Comparison of ENCODE assay signal across 22 cellular contexts in the genomic region with DNA sequence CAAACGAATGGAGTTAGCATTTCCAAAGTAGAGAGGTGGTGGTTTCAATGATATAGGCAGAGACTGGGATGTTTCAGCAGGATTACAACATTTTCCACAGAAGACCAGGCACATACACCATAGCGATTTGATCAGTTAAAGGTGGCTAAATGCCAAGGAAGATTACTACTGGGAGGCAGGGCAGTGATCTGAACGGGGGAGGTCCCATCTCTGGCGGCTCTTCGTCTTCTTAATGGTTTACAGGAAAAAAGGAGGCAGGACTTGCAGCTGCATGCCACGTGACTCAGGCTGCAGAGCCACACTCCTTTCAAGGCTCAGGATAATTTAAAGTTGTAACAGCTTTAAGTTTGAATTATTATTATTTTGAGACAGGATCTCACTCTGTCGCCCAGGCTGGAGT.
"Had no signal": no experiment of that assay in that cellular context is flagged by ENCODE, and none has a peak within 500 bp of the region (broad histone marks: within the 10 kb centered on the region; RNA-seq: fewer than 3 reads in every experiment).

No MANE protein-coding gene starts in this region.

- H3K4me1 Mint-ChIP-seq: memory B cell, natural killer cell had no signal

- H3K4me3 ChIP-seq: dorsolateral prefrontal cortex, esophagus muscularis mucosa, gastrocnemius medialis, heart right ventricle, left ventricle myocardium inferior, lower lobe of right lung, pancreas, thoracic aorta, transverse colon had no signal

- DNase-seq: cortex of kidney; dorsolateral prefrontal cortex; effector CD8-positive, alpha-beta T cell; gastrocnemius medialis; heart right ventricle; left ventricle myocardium inferior; lower lobe of right lung; natural killer cell; occipital lobe; pancreas; right cardiac atrium; small intestine; stimulated activated CD4-positive, alpha-beta T cell treated with anti-CD3 and anti-CD28 coated beads, Interleukin-2, amount 100 ng/mL, for 48 hours; stimulated activated naive CD4-positive, alpha-beta T cell treated with Interleukin-2 at 50 U/mL for 16 hours; transverse colon had no signal

- H3K27ac Mint-ChIP-seq: memory B cell, mesothelial cell of epicardium, natural killer cell, progenitor cell of endocrine pancreas had no signal

- H3K4me1 ChIP-seq: esophagus muscularis mucosa, gastrocnemius medialis, heart right ventricle, left ventricle myocardium inferior, lower lobe of right lung, pancreas, transverse colon had no signal

- H3K9me3 ChIP-seq: esophagus muscularis mucosa, gastrocnemius medialis, lower lobe of right lung, pancreas, thoracic aorta, transverse colon had no signal

- H3K4me3 Mint-ChIP-seq: memory B cell, mesothelial cell of epicardium, natural killer cell, neural crest cell had no signal

- H3K27me3 ChIP-seq: gastrocnemius medialis, pancreas, transverse colon had no signal

- H3K36me3 Mint-ChIP-seq: memory B cell, mesothelial cell of epicardium, natural killer cell had no signal

- H3K36me3 ChIP-seq: esophagus muscularis mucosa, gastrocnemius medialis, heart right ventricle, left ventricle myocardium inferior, lower lobe of right lung, pancreas, thoracic aorta, transverse colon had no signal

- ATAC-seq: gastrocnemius medialis, heart right ventricle, lower lobe of right lung, natural killer cell, pancreas, right cardiac atrium had no signal

- H3K9me3 Mint-ChIP-seq: memory B cell had no signal

- H3K27ac ChIP-seq: dorsolateral prefrontal cortex, epithelial cell of prostate, esophagus muscularis mucosa, gastrocnemius medialis, heart right ventricle, left ventricle myocardium inferior, lower lobe of right lung, pancreas, thoracic aorta, transverse colon had no signal
